Comparison of ENCODE assay signal across 1 cellular context in the genomic region with DNA sequence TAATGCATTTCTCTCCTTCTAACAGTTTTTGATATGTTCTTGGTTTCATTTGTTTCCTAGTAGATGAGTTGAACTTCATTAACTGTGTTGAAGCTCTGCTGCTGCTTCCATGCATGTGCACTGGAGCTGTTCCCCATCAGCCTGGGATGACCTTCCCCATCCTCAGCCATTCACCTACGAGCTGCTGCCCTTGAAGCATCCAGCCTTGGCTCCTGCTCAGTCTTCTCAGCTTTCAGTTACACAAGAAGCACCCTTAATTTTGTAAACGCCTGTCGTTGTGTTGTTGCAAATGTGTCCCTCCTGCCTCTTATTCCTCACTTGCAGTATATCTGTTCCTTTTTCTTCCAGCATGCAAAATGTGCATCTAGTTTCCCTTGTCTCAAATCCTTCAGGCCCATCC.
TF ChIP-seq lines count a peak whose summit lies in the region.

No MANE protein-coding gene starts in this region.

TF ChIP-seq in H1, 55 proteins besides CTCF, POLR2A, EP300 and RAD21:
- TF ChIP-seq RBBP5 (IDR thresholded peaks at IDR 0.05; ENCODE audit: borderline replicate concordance, low read depth, low read length) (no peak), SIRT6 (IDR thresholded peaks at IDR 0.05; ENCODE audit: low read length) (no peak)
